In genomic region chr7:77329466-77330168, GRCh38 we compare ENCODE assay signal across 9 cellular contexts.
DNase-seq lines count a peak whose midpoint lies in the region; ATAC-seq lines count a peak whose summit lies in the region.
"Had no signal": no experiment of that assay in that cellular context is flagged by ENCODE, and none has a peak within 500 bp of the region (broad histone marks: within the 10 kb centered on the region; RNA-seq: fewer than 3 reads in every experiment).

No MANE protein-coding gene starts in this region.

- 83 to 86% methylated on average over 4 of the region's 4 CpGs for WGBS in GM23248 (ENCODE audit: low coverage in 1 of 2, low lambda C conversion rate in 2 of 2, missing lambda C conversion rate in 2 of 2), 2 experiments

- intact Hi-C loops in activated T-helper 2 cell treated with anti-CD3 and anti-CD28 coated beads, Interferon-gamma antibody, Interleukin-2, Interleukin-4, amounts not matched to agents 10 μg/mL and 5 μg/mL and 100 μg/mL, durations not matched to agents 14 hours and 24 hours and 36 hours (cut with micrococcal nuclease): loop anchor here (1.0 to 5.0 kb wide), 3 partner anchors 63 to 207 kb away; partner anchors contain the start of gene CCDC146

- H3K27ac Mint-ChIP-seq in activated T-helper 2 cell treated with anti-CD3 and anti-CD28 coated beads, Interferon-gamma antibody, Interleukin-2, Interleukin-4, amounts not matched to agents 10 μg/mL and 5 μg/mL and 100 μg/mL, durations not matched to agents 14 hours and 24 hours and 36 hours: peak overlapping the region; percentile 56
- H3K27ac Mint-ChIP-seq in stimulated activated naive B cell treated with anti-CD40 and anti-IgM and Interleukin-4, amounts not matched to agents 10 μg/mL and 1 μg/mL and 100 μg/mL, for 72 hours: peak overlapping the region; percentile 59

- no peaks in the 10 kb centered on the region for H3K79me2 ChIP-seq in GM23248 (ENCODE audit: insufficient read depth)

- ATAC-seq in GM18873 (IDR thresholded peaks at IDR 0.05; ENCODE audit: low FRiP score, unreplicated experiment): peak; percentile 24
- peak; percentile 45 for ATAC-seq in HG02840 (IDR thresholded peaks at IDR 0.05; ENCODE audit: low FRiP score, unreplicated experiment)
- peak; percentile 33 to 65 for ATAC-seq in stimulated activated naive B cell treated with anti-CD40 and anti-IgM and Interleukin-4, amounts not matched to agents 10 μg/mL and 1 μg/mL and 100 μg/mL, for 72 hours (replicated peaks)

- no peaks in the 10 kb centered on the region for H3K9me3 ChIP-seq in GM23248 (ENCODE audit: low read depth)
- H3K9me3 ChIP-seq: adrenal gland had no signal

- no peak overlapping the region for H3K4me3 ChIP-seq in GM23248
- H3K4me3 ChIP-seq: adrenal gland had no signal

- no peak overlapping the region for H3K9ac ChIP-seq in GM23248

- H3F3A ChIP-seq in GM23248 (ENCODE audit: insufficient read depth): peaks cover 25% of the 10 kb centered on the region

- DNase-seq in activated T-helper 2 cell treated with anti-CD3 and anti-CD28 coated beads, Interferon-gamma antibody, Interleukin-2, Interleukin-4, amounts not matched to agents 10 μg/mL and 5 μg/mL and 100 μg/mL, durations not matched to agents 14 hours and 24 hours and 36 hours (ENCODE audit: low spot score): no peak
- DNase-seq in stimulated activated naive B cell treated with anti-CD40 and anti-IgM and Interleukin-4, amounts not matched to agents 10 μg/mL and 1 μg/mL and 100 μg/mL, for 72 hours: no peak
- DNase-seq in UCSD-AML1 (lab: John Stamatoyannopoulos, UW; ENCODE audit: unreplicated experiment) (no peak), NOMO-1 treated with dmso at 0.1 percent for 144 hours (lab: John Stamatoyannopoulos, UW; ENCODE audit: unreplicated experiment) (no peak), GM23248 (no peak)
- DNase-seq: adrenal gland, NCI-H2171 treated with DMSO at 0.1 percent for 48 hours had no signal

- no peaks in the 10 kb centered on the region for H3K36me3 Mint-ChIP-seq in activated T-helper 2 cell treated with anti-CD3 and anti-CD28 coated beads, Interferon-gamma antibody, Interleukin-2, Interleukin-4, amounts not matched to agents 10 μg/mL and 5 μg/mL and 100 μg/mL, durations not matched to agents 14 hours and 24 hours and 36 hours (ENCODE audit: low read depth)
- H3K36me3 Mint-ChIP-seq in stimulated activated naive B cell treated with anti-CD40 and anti-IgM and Interleukin-4, amounts not matched to agents 10 μg/mL and 1 μg/mL and 100 μg/mL, for 72 hours: peaks cover 7 to 12% of the 10 kb centered on the region in 2 donors

- no peaks in the 10 kb centered on the region for H3K9me2 ChIP-seq in GM23248 (ENCODE audit: insufficient read depth)

- no peak overlapping the region for H3K4me3 Mint-ChIP-seq in activated T-helper 2 cell treated with anti-CD3 and anti-CD28 coated beads, Interferon-gamma antibody, Interleukin-2, Interleukin-4, amounts not matched to agents 10 μg/mL and 5 μg/mL and 100 μg/mL, durations not matched to agents 14 hours and 24 hours and 36 hours (ENCODE audit: low read depth)
- H3K4me3 Mint-ChIP-seq in stimulated activated naive B cell treated with anti-CD40 and anti-IgM and Interleukin-4, amounts not matched to agents 10 μg/mL and 1 μg/mL and 100 μg/mL, for 72 hours: peak overlapping the region; percentile 50 to 80

- H3K9me3 Mint-ChIP-seq in activated T-helper 2 cell treated with anti-CD3 and anti-CD28 coated beads, Interferon-gamma antibody, Interleukin-2, Interleukin-4, amounts not matched to agents 10 μg/mL and 5 μg/mL and 100 μg/mL, durations not matched to agents 14 hours and 24 hours and 36 hours: no peaks in the 10 kb centered on the region
- H3K9me3 Mint-ChIP-seq in stimulated activated naive B cell treated with anti-CD40 and anti-IgM and Interleukin-4, amounts not matched to agents 10 μg/mL and 1 μg/mL and 100 μg/mL, for 72 hours: no peaks in the 10 kb centered on the region

- no peaks in the 10 kb centered on the region for H3K36me3 ChIP-seq in GM23248 (ENCODE audit: low read depth)
- H3K36me3 ChIP-seq: adrenal gland had no signal

- H3K27me3 Mint-ChIP-seq in activated T-helper 2 cell treated with anti-CD3 and anti-CD28 coated beads, Interferon-gamma antibody, Interleukin-2, Interleukin-4, amounts not matched to agents 10 μg/mL and 5 μg/mL and 100 μg/mL, durations not matched to agents 14 hours and 24 hours and 36 hours (ENCODE audit: low read depth): no peaks in the 10 kb centered on the region
- no peaks in the 10 kb centered on the region for H3K27me3 Mint-ChIP-seq in stimulated activated naive B cell treated with anti-CD40 and anti-IgM and Interleukin-4, amounts not matched to agents 10 μg/mL and 1 μg/mL and 100 μg/mL, for 72 hours

- no peaks in the 10 kb centered on the region for H4K20me1 ChIP-seq in GM23248 (ENCODE audit: insufficient read depth)

- no peak overlapping the region for H2AFZ ChIP-seq in GM23248

- in situ Hi-C loops in GM23248 (cut with MboI): loop anchor here (10.0 kb wide), 1 partner anchor 195 kb away; no protein-coding TSS in a partner anchor

- H3K4me1 ChIP-seq in GM23248 (ENCODE audit: insufficient read depth): peaks cover 56% of the 10 kb centered on the region

- peaks cover 43% of the 10 kb centered on the region for H3K4me1 Mint-ChIP-seq in activated T-helper 2 cell treated with anti-CD3 and anti-CD28 coated beads, Interferon-gamma antibody, Interleukin-2, Interleukin-4, amounts not matched to agents 10 μg/mL and 5 μg/mL and 100 μg/mL, durations not matched to agents 14 hours and 24 hours and 36 hours (ENCODE audit: low read depth)
- H3K4me1 Mint-ChIP-seq in stimulated activated naive B cell treated with anti-CD40 and anti-IgM and Interleukin-4, amounts not matched to agents 10 μg/mL and 1 μg/mL and 100 μg/mL, for 72 hours: peaks cover 37 to 63% of the 10 kb centered on the region in 2 donors

- no peak overlapping the region for H3K27ac ChIP-seq in GM23248

- no peak overlapping the region for H3K4me2 ChIP-seq in GM23248 (ENCODE audit: unreplicated experiment)

- H3K27me3 ChIP-seq in GM23248 (replicated peaks; ENCODE audit: insufficient read depth): no peaks in the 10 kb centered on the region
- H3K27me3 ChIP-seq: adrenal gland had no signal
